In genomic region chr17:27105636-27106035, GRCh38 we compare ENCODE assay signal across 29 cellular contexts.
"Had no signal": no experiment of that assay in that cellular context is flagged by ENCODE, and none has a peak within 500 bp of the region (broad histone marks: within the 10 kb centered on the region; RNA-seq: fewer than 3 reads in every experiment).

No MANE protein-coding gene starts in this region.

- H3K27ac ChIP-seq: brain microvascular endothelial cell, cardiac muscle cell, SJCRH30, WERI-Rb-1 had no signal

- H3K36me3 ChIP-seq: brain microvascular endothelial cell, cardiac muscle cell, SJCRH30, WERI-Rb-1 had no signal

- H3K4me1 ChIP-seq: SJCRH30 had no signal

- ATAC-seq: activated CD8-positive, alpha-beta T cell treated with anti-CD3 and anti-CD28 coated beads for 36 hours; activated T-cell treated with anti-CD3 and anti-CD28 coated beads, Interleukin-2, amount 50 U/mL, for 72 hours; activated T-helper 17 cell treated with anti-CD3 and anti-CD28 coated beads, Interleukin-2, amount 50 U/mL, for 72 hours; Panc1 had no signal

- H3K27me3 ChIP-seq: brain microvascular endothelial cell, cardiac muscle cell, SJCRH30 had no signal

- H3K9me3 ChIP-seq: SJCRH30 had no signal

- H3K4me3 ChIP-seq: cardiac muscle cell, SJCRH30 had no signal

- DNase-seq: activated CD4-positive, alpha-beta T cell treated with anti-CD3 and anti-CD28 coated beads, Interleukin-2, amount 10 ng/mL, durations not matched to agents 24 days and 14 days; activated CD4-positive, alpha-beta T cell treated with anti-CD3 and anti-CD28 coated beads, Interleukin-2, amount 50 U/mL, for 4 hours; activated CD4-positive, CD25-positive, alpha-beta regulatory T cell; activated CD8-positive, alpha-beta T cell treated with anti-CD3 and anti-CD28 coated beads for 36 hours; activated effector memory CD4-positive, alpha-beta T cell treated with anti-CD3 and anti-CD28 coated beads, Interleukin-2, amount 50 U/mL, for 16 hours; activated naive CD4-positive, alpha-beta T cell; activated naive CD4-positive, alpha-beta T cell treated with anti-CD3 and anti-CD28 coated beads, Interleukin-2, amount 50 U/mL, for 16 hours; activated naive CD8-positive, alpha-beta T cell treated with anti-CD3 and anti-CD28 coated beads for 36 hours; activated T-cell treated with anti-CD3 and anti-CD28 coated beads, Interleukin-2, amount 50 U/mL, for 1 hour; activated T-cell treated with anti-CD3 and anti-CD28 coated beads, Interleukin-2, amount 50 U/mL, for 72 hours; amniotic stem cell; aorta; brain microvascular endothelial cell; Karpas-422; NCI-H1105; NCI-H1417 treated with DMSO at 0.1 percent for 48 hours; NCI-H187 treated with DMSO at 0.1 percent for 48 hours; NCI-H2081; NCI-H226; NCI-H446 treated with DMSO at 0.1 percent for 48 hours; NCI-H526 treated with DMSO at 0.1 percent for 48 hours; SHP77; SJCRH30; SW 1271; T1000; WERI-Rb-1 had no signal
